ENCODE assay signal across 8 cellular contexts in genomic region chr19:47765522-47766358, GRCh38. TPM values are rescaled to one million over a fixed set of nuclear protein-coding genes. Genes with fewer than 3 reads are reported as not detected.
A peak's percentile ranks its signal among the peaks of the same experiment; 100 is the strongest.
DNase-seq lines count a peak whose midpoint lies in the region; ATAC-seq and TF ChIP-seq lines count a peak whose summit lies in the region.

No MANE protein-coding gene starts in this region.

- H3K9me3 ChIP-seq in BLaER1 = no peaks in the 10 kb centered on the region
- H3K9me3 ChIP-seq in H9 (ENCODE audit: control insufficient read depth, low read depth, low read length) = no peaks in the 10 kb centered on the region
- no peaks in the 10 kb centered on the region for H3K9me3 ChIP-seq in OCI-LY7 (ENCODE audit: low read length)

- CTCF ChIA-PET in OCI-LY7 (lab: Charles Lee; ENCODE audit: unreplicated experiment) = interaction anchor here (0.6 to 0.7 kb wide), 2 partner anchors 15 to 484 kb away, joined by 3 to 4 read pairs; no protein-coding TSS in a partner anchor

- peaks cover 0 to 3% (median 0%) of the 10 kb centered on the region in 3 experiments; a peak in 3 of 7 replicates for H3K36me3 Mint-ChIP-seq in H9 (ENCODE audit: insufficient read depth in 1 of 3, low read depth in 3 of 3)

- peaks cover 0 to 3% of the 10 kb centered on the region in 2 experiments; a peak in 3 of 5 replicates for H3K9me3 Mint-ChIP-seq in H9

- H3K4me1 Mint-ChIP-seq in H9 = peaks cover 14 to 20% of the 10 kb centered on the region in 2 experiments

- BruUV-seq in OCI-LY7 (replicated peaks; lab: Mats Ljungman, UMichigan) = no TSS peak

- no peak overlapping the region for H4K91ac ChIP-seq in H9 (ENCODE audit: insufficient read length, low read depth, low read length)

- H3K4ac ChIP-seq in H9 (ENCODE audit: low read depth, low read length) = no peak overlapping the region

- H3K4me3 Mint-ChIP-seq in H9 = peak overlapping the region in 1 of 2 experiments; percentile 28; a peak in 1 of 5 replicates

- no peaks in the 10 kb centered on the region for H3K79me2 ChIP-seq in H9 (ENCODE audit: insufficient read depth, low read length)
- no peaks in the 10 kb centered on the region for H3K79me2 ChIP-seq in OCI-LY7 (ENCODE audit: insufficient read depth, low read depth, low read length)

- POLR2A ChIA-PET in OCI-LY7 (lab: Charles Lee) = interaction anchor here (0.7 kb wide), 1 partner anchor 1049 kb away, joined by 6 read pairs; no protein-coding TSS in a partner anchor

- H3K4me2 ChIP-seq in BLaER1 (peak overlapping the region; percentile 45; the same call in 1 of the 2 replicates), H9 (ENCODE audit: insufficient read depth, insufficient read length, low read length) (no peak overlapping the region), OCI-LY7 (ENCODE audit: low read length) (no peak overlapping the region)

- no peak for ATAC-seq in GM19452 (IDR thresholded peaks at IDR 0.05; ENCODE audit: unreplicated experiment)

- no peak overlapping the region for H3K9ac ChIP-seq in BLaER1
- H3K9ac ChIP-seq in H9 (ENCODE audit: extremely low read depth, insufficient read length, low read length) = no peak overlapping the region

- H3K56ac ChIP-seq in H9 (ENCODE audit: insufficient read length, low read depth, low read length) = no peak overlapping the region

- H3K27ac Mint-ChIP-seq in H9 = peak overlapping the region; percentile 10 to 46 (median 38); a peak in 3 of 7 replicates

- no peak overlapping the region for H2BK20ac ChIP-seq in H9 (ENCODE audit: low read depth, low read length, poor library complexity, severe bottlenecking)

- 0 out of 2 replicates have a peak, but pooled peaks cover under 1% of the 10 kb centered on the region for H3K36me3 ChIP-seq in BLaER1
- H3K36me3 ChIP-seq in OCI-LY7 (ENCODE audit: insufficient read depth, low read length) = no peaks in the 10 kb centered on the region

- H3K18ac ChIP-seq in H9 (ENCODE audit: insufficient read length, low read depth, low read length) = no peak overlapping the region

- H2BK120ac ChIP-seq in H9 (ENCODE audit: low read depth, low read length, poor library complexity, severe bottlenecking) = no peak overlapping the region

- no CpG with 5 or more reads among the region's 19 CpGs for WGBS in H9 (ENCODE audit: extremely low coverage, insufficient read length, low lambda C conversion rate)

- no peaks in the 10 kb centered on the region for H3K79me1 ChIP-seq in H9 (ENCODE audit: insufficient read depth, low read depth, low read length, poor library complexity, severe bottlenecking)

- no peak overlapping the region for H2BK5ac ChIP-seq in H9 (ENCODE audit: insufficient read length, low read length)

- no peak overlapping the region for H4K8ac ChIP-seq in H9 (replicated peaks; ENCODE audit: insufficient read length, low read depth, low read length)

- peaks cover 28% of the 10 kb centered on the region for H4K20me1 ChIP-seq in BLaER1
- H4K20me1 ChIP-seq in H9 (ENCODE audit: control insufficient read depth, insufficient read depth, insufficient read length) = no peaks in the 10 kb centered on the region
- no peaks in the 10 kb centered on the region for H4K20me1 ChIP-seq in OCI-LY7 (ENCODE audit: insufficient read depth, low read length)

- H3K27ac ChIP-seq in BLaER1 (no peak overlapping the region), H9 (ENCODE audit: insufficient read length, low read depth, low read length) (no peak overlapping the region), OCI-LY7 (ENCODE audit: low read depth, low read length, poor library complexity, severe bottlenecking) (no peak overlapping the region)

- no peak overlapping the region for H2AFZ ChIP-seq in H9 (ENCODE audit: low read length)
- H2AFZ ChIP-seq in OCI-LY7 (ENCODE audit: low read length) = no peak overlapping the region

- H3T11ph ChIP-seq in H9 (ENCODE audit: low read length) = no peak overlapping the region

- DNase-seq in H9 (peak; percentile 87), OCI-LY7 (ENCODE audit: low spot score) (peak; percentile 70), amygdala (lab: John Stamatoyannopoulos, UW) (peak in 48 of 56 donors; percentile 4 to 85 (median 43)), hippocampal formation (lab: John Stamatoyannopoulos, UW) (peak; percentile 33 to 61), NCI-H2171 (lab: John Stamatoyannopoulos, UW) (no peak)
- DNase-seq in stimulated activated CD4-positive, alpha-beta T cell treated with anti-CD3 and anti-CD28 coated beads, Interleukin-4, amount 100 ng/mL, for 1 hour = peak; percentile 50

- H4K5ac ChIP-seq in H9 (ENCODE audit: insufficient read length, low read depth, low read length) = no peak overlapping the region

- H3K27me3 ChIP-seq in BLaER1 (no peaks in the 10 kb centered on the region), H9 (ENCODE audit: insufficient read depth, low read length) (no peaks in the 10 kb centered on the region)

- no peak overlapping the region for H2AK5ac ChIP-seq in H9 (ENCODE audit: insufficient read length, low read length)

- H3K4me3 ChIP-seq in BLaER1 = no peak overlapping the region
- no peak overlapping the region for H3K4me3 ChIP-seq in OCI-LY7 (ENCODE audit: low read depth, low read length, poor library complexity, severe bottlenecking)

- no peak overlapping the region for H2BK15ac ChIP-seq in H9 (ENCODE audit: low read depth, low read length)

- intact Hi-C loops in OCI-LY7 (cut with micrococcal nuclease; ENCODE audit: unreplicated experiment) = loop anchor here (1.0 kb wide), 1 partner anchor 23 kb away; no protein-coding TSS in a partner anchor

- peaks cover 2% of the 10 kb centered on the region for H3K23me2 ChIP-seq in H9 (ENCODE audit: insufficient read length, low read depth, low read length, poor library complexity, severe bottlenecking)

- H3K4me1 ChIP-seq in BLaER1 (peaks cover 23% of the 10 kb centered on the region), H9 (ENCODE audit: insufficient read depth, low read length) (no peaks in the 10 kb centered on the region), OCI-LY7 (ENCODE audit: insufficient read depth, low read length, poor library complexity, severe bottlenecking) (peaks cover 13% of the 10 kb centered on the region)

- H3K9me2 ChIP-seq in OCI-LY7 (ENCODE audit: insufficient read depth, low read length) = no peaks in the 10 kb centered on the region

- no peak overlapping the region for H3K14ac ChIP-seq in H9 (ENCODE audit: insufficient read depth, low read length)

- no peak overlapping the region for H3K23ac ChIP-seq in H9 (ENCODE audit: insufficient read length, low read depth, low read length)

- H3K27me3 Mint-ChIP-seq in H9 (ENCODE audit: low read depth) = peaks cover 2% of the 10 kb centered on the region; the same call in 1 of the 2 replicates

- H2BK12ac ChIP-seq in H9 (ENCODE audit: insufficient read length, low read depth, low read length) = no peak overlapping the region

- TF ChIP-seq CTCF in H9 (conservative IDR thresholded peaks at IDR 0.05) (peak; percentile 94), OCI-LY7 (conservative IDR thresholded peaks at IDR 0.05; ENCODE audit: low read length) (peak; percentile 83)

RNA-seq across cellular contexts. Expression of gene SELENOW, which starts 12.8 kb away (rescaled TPM):
- total RNA-seq in H9 (2021) = 377 and 388 TPM in 2 replicates
- 83.1 and 95.5 TPM in 2 replicates for total RNA-seq in OCI-LY7 (2014; rRNA removed; shearing (Covaris generic))
- total RNA-seq in OCI-LY7 (2022) = 29.9 and 31.2 TPM in 2 replicates

RNA-seq across cellular contexts. Expression of gene NOP53, which starts 20.4 kb away (rescaled TPM):
- total RNA-seq in H9 (2021) = 325 and 332 TPM in 2 replicates
- 282 and 296 TPM in 2 replicates for total RNA-seq in OCI-LY7 (2014; rRNA removed; shearing (Covaris generic))
- total RNA-seq in OCI-LY7 (2022) = 212 and 302 TPM in 2 replicates

RNA-seq across cellular contexts. Expression of gene TPRX1, which starts 38.6 kb away (rescaled TPM):
- total RNA-seq in H9 (2021) = not detected in 2 replicates
- not detected in 2 replicates for total RNA-seq in OCI-LY7 (2014; rRNA removed; shearing (Covaris generic))
- total RNA-seq in OCI-LY7 (2022) = not detected in 2 replicates

RNA-seq across cellular contexts. Expression of gene EHD2, which starts 52.5 kb away (rescaled TPM):
- total RNA-seq in H9 (2021) (18.7 and 19.7 TPM in 2 replicates), OCI-LY7 (2022) (not detected in 2 replicates)
- total RNA-seq in OCI-LY7 (2014; rRNA removed; shearing (Covaris generic)) = not detected in 2 replicates

RNA-seq across cellular contexts. Expression of gene CRX, which starts 56.0 kb away (rescaled TPM):
- total RNA-seq in H9 (2021) (0.13 and 0.15 TPM in 2 replicates), OCI-LY7 (2022) (0.11 TPM in 1 of 2 replicates, not detected in the other)
- not detected in 2 replicates for total RNA-seq in OCI-LY7 (2014; rRNA removed; shearing (Covaris generic))
